Comparison of ENCODE assay signal across 11 cellular contexts in genomic region chr1:60903591-60903990, GRCh38.
DNase-seq lines count a peak whose midpoint lies in the region; ATAC-seq and TF ChIP-seq lines count a peak whose summit lies in the region.
"Had no signal": no experiment of that assay in that cellular context is flagged by ENCODE, and none has a peak within 500 bp of the region (broad histone marks: within the 10 kb centered on the region; RNA-seq: fewer than 3 reads in every experiment).

No MANE protein-coding gene starts in this region.

- TF ChIP-seq POLR2A in sigmoid colon (IDR thresholded peaks at IDR 0.05) (no peak), testis (IDR thresholded peaks at IDR 0.05) (no peak)

- WGBS in sigmoid colon, 2 donors: 74 to 86% methylated on average over 10 of the region's 10 CpGs
- WGBS in testis, 2 donors: 49 to 60% methylated on average over 10 of the region's 10 CpGs

- no peak for TF ChIP-seq CTCF in sigmoid colon (IDR thresholded peaks at IDR 0.05)
- no peak for TF ChIP-seq CTCF in testis (IDR thresholded peaks at IDR 0.05)

- H3K4me1 ChIP-seq in adipocyte (ENCODE audit: control insufficient read depth, insufficient read depth, low read length) (peaks cover 31% of the 10 kb centered on the region), sigmoid colon (peaks cover 0 to 21% (median 18%) of the 10 kb centered on the region in 4 donors), testis (peaks cover 4% of the 10 kb centered on the region)
- H3K4me1 ChIP-seq: Caco-2 had no signal

- H3K9ac ChIP-seq in adipocyte (ENCODE audit: low read length): peak overlapping the region; percentile 20

- H3K27ac ChIP-seq in sigmoid colon: peak overlapping the region; percentile 29 to 78 (median 70)
- no peak overlapping the region for H3K27ac ChIP-seq in testis

- peak; percentile 17 for DNase-seq in GM04503 (ENCODE audit: low read depth)
- DNase-seq in adipocyte (ENCODE audit: low read depth): no peak
- DNase-seq in left ventricle myocardium superior: peak; percentile 81
- peak; percentile 80 for DNase-seq in sigmoid colon
- no peak for DNase-seq in testis
- DNase-seq in stimulated activated CD4-positive, alpha-beta T cell treated with anti-CD3 and anti-CD28 coated beads, Interleukin-15, amount 100 ng/mL, for 24 hours: no peak
- DNase-seq: activated gamma-delta T cell, Caco-2, mucosa of descending colon had no signal

- H3K9me3 ChIP-seq in adipocyte (ENCODE audit: control insufficient read depth, low read length) (no peaks in the 10 kb centered on the region), sigmoid colon (no peaks in the 10 kb centered on the region), testis (no peaks in the 10 kb centered on the region)
- H3K9me3 ChIP-seq: Caco-2, mucosa of descending colon had no signal

- H3K36me3 ChIP-seq in adipocyte (ENCODE audit: control insufficient read depth, insufficient read depth, low read length, severe bottlenecking) (no peaks in the 10 kb centered on the region), sigmoid colon (no peaks in the 10 kb centered on the region), testis (ENCODE audit: low read depth, missing control alignments) (no peaks in the 10 kb centered on the region)

- H3K4me3 ChIP-seq in adipocyte (ENCODE audit: low read length) (peak overlapping the region; percentile 28), sigmoid colon (no peak overlapping the region), testis (no peak overlapping the region)
- H3K4me3 ChIP-seq: mucosa of descending colon had no signal

- intact Hi-C loops in left ventricle myocardium superior (cut with micrococcal nuclease): no loop called here
- intact Hi-C loops in sigmoid colon (cut with DNase I): no loop called here
- intact Hi-C loops in testis (cut with DNase I; ENCODE audit: low total_unique reads): no loop called here

- H3K27me3 ChIP-seq in adipocyte (replicated peaks; ENCODE audit: control insufficient read depth, insufficient read depth, low read length) (no peaks in the 10 kb centered on the region), sigmoid colon (no peaks in the 10 kb centered on the region), testis (no peaks in the 10 kb centered on the region)

- no peak for TF ChIP-seq EP300 in sigmoid colon (IDR thresholded peaks at IDR 0.05)

- peak; percentile 87 for ATAC-seq in left ventricle myocardium superior
- no peak for ATAC-seq in GM18517 (IDR thresholded peaks at IDR 0.05; ENCODE audit: unreplicated experiment)
- ATAC-seq in GM21390 (IDR thresholded peaks at IDR 0.05; ENCODE audit: unreplicated experiment): no peak
- ATAC-seq: mucosa of descending colon had no signal

Comparison
In these comparisons a context has a peak if more than half of its experiments do, and no peak if none do; other contexts are left out.
1. DNase-seq: peak in GM04503 (single experiment), left ventricle myocardium superior (single experiment) and sigmoid colon (single experiment); none in adipocyte (single experiment), testis (single experiment) and stimulated activated CD4-positive, alpha-beta T cell treated with anti-CD3 and anti-CD28 coated beads, Interleukin-15, amount 100 ng/mL, for 24 hours (single experiment).
2. H3K27ac ChIP-seq: peak in sigmoid colon (4 of 4); none in testis (0 of 2).